In the genomic region with DNA sequence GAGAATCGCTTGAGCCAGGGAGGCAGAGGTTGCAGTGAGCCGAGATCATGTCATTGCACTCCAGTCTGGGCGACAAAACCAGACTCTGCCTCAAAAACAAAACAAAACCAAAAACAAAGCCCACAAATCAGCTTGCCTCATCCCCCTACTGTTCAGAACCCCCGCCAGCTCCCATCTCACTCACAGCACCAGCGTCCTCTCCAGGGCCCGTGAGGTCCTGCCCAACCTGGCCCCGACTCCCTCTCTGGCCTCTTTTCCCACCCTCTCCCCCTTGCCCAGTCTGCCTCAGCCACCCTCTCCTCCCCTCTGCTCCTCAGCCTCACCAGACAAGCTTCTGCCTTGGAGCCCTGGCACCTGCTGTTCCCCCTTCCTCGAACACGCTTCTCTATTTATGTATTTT, we compare ENCODE assay signal across 18 cellular contexts. TPM values are rescaled to one million over a fixed set of nuclear protein-coding genes. Genes with fewer than 3 reads are reported as not detected.
A peak's percentile ranks its signal among the peaks of the same experiment; 100 is the strongest.
DNase-seq lines count a peak whose midpoint lies in the region; ATAC-seq, FAIRE-seq and TF ChIP-seq lines count a peak whose summit lies in the region.
"Had no signal": no experiment of that assay in that cellular context is flagged by ENCODE, and none has a peak within 500 bp of the region (broad histone marks: within the 10 kb centered on the region; RNA-seq: fewer than 3 reads in every experiment).

No MANE protein-coding gene starts in this region.

- no peaks in the 10 kb centered on the region for H3K36me3 Mint-ChIP-seq in endodermal cell (ENCODE audit: low read depth)
- no peaks in the 10 kb centered on the region for H3K36me3 Mint-ChIP-seq in natural killer cell

- no peak overlapping the region for H4K91ac ChIP-seq in IMR-90 (ENCODE audit: insufficient read depth, low read depth, low read length)
- H4K91ac ChIP-seq in neuronal stem cell (ENCODE audit: low read depth, low read length, poor library complexity), result no peak overlapping the region

- H3K4me3 ChIP-seq in IMR-90 (ENCODE audit: insufficient read depth, low read depth, low read length) (no peak overlapping the region), endodermal cell (ENCODE audit: low read length) (no peak overlapping the region), neuronal stem cell (ENCODE audit: low read length in 2 of 2) (no peak overlapping the region), stomach smooth muscle (ENCODE audit: low read length in 2 of 2) (no peak overlapping the region)
- H3K4me3 ChIP-seq: A549, BLaER1, GM12878, GM23248 had no signal

- no peak overlapping the region for H2BK120ac ChIP-seq in IMR-90 (ENCODE audit: low read depth, low read length)
- H2BK120ac ChIP-seq in neuronal stem cell (ENCODE audit: low read depth, low read length), result no peak overlapping the region

- H3K4me2 ChIP-seq in IMR-90 (ENCODE audit: low read depth, low read length) (no peak overlapping the region), neuronal stem cell (ENCODE audit: insufficient read depth, low read length, poor library complexity, severe bottlenecking) (no peak overlapping the region)
- H3K4me2 ChIP-seq: A549, BLaER1, KMS-11 had no signal

- H2AK5ac ChIP-seq in IMR-90 (ENCODE audit: low read depth, low read length) (no peak overlapping the region), neuronal stem cell (ENCODE audit: low read depth, low read length) (peak overlapping the region; percentile 89)

- H3K27me3 Mint-ChIP-seq in endodermal cell (ENCODE audit: insufficient read depth), result peaks cover 41% of the 10 kb centered on the region
- H3K27me3 Mint-ChIP-seq in natural killer cell (ENCODE audit: low read depth in 2 of 2), result peaks cover 45 to 56% of the 10 kb centered on the region in 2 donors

- H3K14ac ChIP-seq in IMR-90 (replicated peaks; ENCODE audit: low read depth, low read length) (no peak overlapping the region), neuronal stem cell (ENCODE audit: low read length) (no peak overlapping the region)

- H2AK9ac ChIP-seq in IMR-90 (replicated peaks; ENCODE audit: low read depth, low read length, poor library complexity), result no peak overlapping the region

- H3K27ac ChIP-seq in IMR-90 (ENCODE audit: insufficient read depth, low read length) (no peak overlapping the region), endodermal cell (ENCODE audit: low read depth, low read length) (no peak overlapping the region), neuronal stem cell (replicated peaks; ENCODE audit: low read length) (no peak overlapping the region), stomach smooth muscle (ENCODE audit: low read length) (peak overlapping the region; percentile 67)
- H3K27ac ChIP-seq: A549, BLaER1, GM23248, KMS-11 had no signal

- H3K4ac ChIP-seq in IMR-90 (ENCODE audit: low read depth, low read length) (no peak overlapping the region), neuronal stem cell (ENCODE audit: low read length) (no peak overlapping the region)

- H3K4me1 ChIP-seq in IMR-90 (ENCODE audit: control insufficient read depth, insufficient read depth, low read length) (no peaks in the 10 kb centered on the region), endodermal cell (ENCODE audit: control insufficient read depth, insufficient read depth, low read length) (no peaks in the 10 kb centered on the region), neuronal stem cell (ENCODE audit: control insufficient read depth in 2 of 2, insufficient read depth in 1 of 2, low read depth in 1 of 2, low read length in 2 of 2) (peaks cover 9 to 30% of the 10 kb centered on the region in 2 donors), stomach smooth muscle (ENCODE audit: control insufficient read depth, insufficient read depth, low read length) (peaks cover 38% of the 10 kb centered on the region)

- no peaks in the 10 kb centered on the region for H3K79me1 ChIP-seq in IMR-90 (ENCODE audit: low read depth in 1 of 2, low read length in 2 of 2)
- H3K79me1 ChIP-seq in neuronal stem cell (ENCODE audit: low read depth, low read length), result no peaks in the 10 kb centered on the region

- no peaks in the 10 kb centered on the region; the same call in 1 of the 2 replicates for H4K20me1 ChIP-seq in IMR-90 (ENCODE audit: insufficient read depth, low read length)

- POLR2A ChIA-PET in IMR-90 (lab: Charles Lee; ENCODE audit: unreplicated experiment), result interaction anchor here (0.5 kb wide), 1 partner anchor 13 kb away, joined by 3 read pairs; no protein-coding TSS in a partner anchor

- no peak overlapping the region for H4K5ac ChIP-seq in IMR-90 (ENCODE audit: low read depth, low read length)

- H3K9ac ChIP-seq in IMR-90 (ENCODE audit: low read depth, low read length), result no peak overlapping the region
- H3K9ac ChIP-seq in endodermal cell (ENCODE audit: extremely low read depth, low read length, poor library complexity, severe bottlenecking), result no peak overlapping the region
- peak overlapping the region; percentile 40 for H3K9ac ChIP-seq in neuronal stem cell (ENCODE audit: low read depth, low read length, poor library complexity)
- no peak overlapping the region for H3K9ac ChIP-seq in stomach smooth muscle (ENCODE audit: low read length in 2 of 2)
- H3K9ac ChIP-seq: BLaER1, GM23248, KMS-11 had no signal

- peaks cover 67% of the 10 kb centered on the region for H3K27me3 ChIP-seq in IMR-90 (ENCODE audit: control insufficient read depth, insufficient read depth, low read length)
- H3K27me3 ChIP-seq in endodermal cell (ENCODE audit: control insufficient read depth, insufficient read depth, low read length, poor library complexity, severe bottlenecking), result peaks cover 5% of the 10 kb centered on the region
- peaks cover 0 to 25% (median 3%) of the 10 kb centered on the region in 3 experiments for H3K27me3 ChIP-seq in neuronal stem cell (ENCODE audit: control insufficient read depth in 3 of 3, insufficient read depth in 3 of 3, low read depth in 1 of 3, low read length in 3 of 3)
- H3K27me3 ChIP-seq in stomach smooth muscle (ENCODE audit: control insufficient read depth in 1 of 2, insufficient read depth in 2 of 2, low read length in 2 of 2), result peaks cover 0 to 3% of the 10 kb centered on the region in 2 donors

- ATAC-seq in IMR-90 (ENCODE audit: low read depth) (no peak), natural killer cell (no peak)
- ATAC-seq: GM12878 had no signal

- no peak overlapping the region for H3K27ac Mint-ChIP-seq in endodermal cell
- H3K27ac Mint-ChIP-seq in natural killer cell, result no peak overlapping the region
- H3K27ac Mint-ChIP-seq: HFFc6 had no signal

- H3K9me3 Mint-ChIP-seq in endodermal cell, result no peaks in the 10 kb centered on the region
- H3K9me3 Mint-ChIP-seq in natural killer cell, result no peaks in the 10 kb centered on the region
- H3K9me3 Mint-ChIP-seq: HFFc6 had no signal

- H3K9me3 ChIP-seq in IMR-90 (ENCODE audit: control insufficient read depth, insufficient read depth, low read length) (peaks cover 5% of the 10 kb centered on the region; the same call in 1 of the 2 replicates), endodermal cell (ENCODE audit: control insufficient read depth, low read length) (no peaks in the 10 kb centered on the region), neuronal stem cell (replicated peaks in 1 of 2; ENCODE audit: control insufficient read depth in 2 of 2, insufficient read depth in 1 of 2, low read depth in 1 of 2, low read length in 2 of 2) (no peaks in the 10 kb centered on the region), stomach smooth muscle (ENCODE audit: control insufficient read depth in 2 of 2, low read length in 2 of 2) (no peaks in the 10 kb centered on the region)
- H3K9me3 ChIP-seq: A549, BLaER1 had no signal

- H3K36me3 ChIP-seq in IMR-90 (ENCODE audit: control insufficient read depth, insufficient read depth, low read length) (no peaks in the 10 kb centered on the region), endodermal cell (ENCODE audit: control insufficient read depth, insufficient read depth, low read length) (no peaks in the 10 kb centered on the region), neuronal stem cell (replicated peaks in 1 of 2; ENCODE audit: control insufficient read depth in 2 of 2, insufficient read depth in 2 of 2, low read length in 2 of 2) (no peaks in the 10 kb centered on the region), stomach smooth muscle (ENCODE audit: control insufficient read depth in 2 of 2, insufficient read depth in 2 of 2, low read length in 2 of 2) (peaks cover 3 to 5% of the 10 kb centered on the region in 2 donors)
- H3K36me3 ChIP-seq: BLaER1 had no signal

- FAIRE-seq in GM19239 (lab: Jason Lieb, UNC), result no peak
- FAIRE-seq: A549, GM12878, GM18507 had no signal

- no peak overlapping the region for H2BK20ac ChIP-seq in IMR-90 (ENCODE audit: low read depth, low read length)

- H3K56ac ChIP-seq in IMR-90 (ENCODE audit: extremely low read depth, insufficient read depth, low read length), result no peak overlapping the region

- H2BK5ac ChIP-seq in IMR-90 (ENCODE audit: low read depth, low read length, poor library complexity, severe bottlenecking) (no peak overlapping the region), neuronal stem cell (ENCODE audit: low read length) (no peak overlapping the region)

- H4K8ac ChIP-seq in IMR-90 (ENCODE audit: low read depth in 2 of 2, low read length in 2 of 2) (no peak overlapping the region), neuronal stem cell (ENCODE audit: low read depth, low read length) (no peak overlapping the region)

- dilution Hi-C loops in IMR-90 (cut with HindIII; ENCODE audit: low sequenced_read_pairs, unreplicated experiment), result no loop called here

- H2BK12ac ChIP-seq in neuronal stem cell (ENCODE audit: low read length), result no peak overlapping the region

- CTCF ChIA-PET in IMR-90 (lab: Yijun Ruan, JAX), result interaction anchor here (1.2 kb wide), 1 partner anchor 16 kb away, joined by 3 read pairs; the partner anchor contains the start of gene KPTN

- H2BK15ac ChIP-seq in IMR-90 (ENCODE audit: low read depth, low read length), result no peak overlapping the region
- peak overlapping the region; percentile 84 for H2BK15ac ChIP-seq in neuronal stem cell (ENCODE audit: low read length)

- H2AFZ ChIP-seq in IMR-90 (replicated peaks; ENCODE audit: low read length, poor library complexity) (peak overlapping the region; percentile 43), neuronal stem cell (ENCODE audit: low read length) (no peak overlapping the region)
- H2AFZ ChIP-seq: GM23248 had no signal

- WGBS in IMR-90 (ENCODE audit: extremely low coverage in 2 of 2, insufficient read length in 1 of 2), 2 experiments, result 33% methylated on average over 5 of the region's 9 CpGs; no CpG with 5 or more reads in 1 of the 2 experiments
- 48 to 73% methylated on average over 6 to 9 of the region's 9 CpGs for WGBS in endodermal cell (ENCODE audit: insufficient coverage in 1 of 2, insufficient read length in 1 of 2), 2 experiments
- no CpG with 5 or more reads among the region's 9 CpGs for WGBS in neuronal stem cell (ENCODE audit: extremely low coverage in 2 of 2, insufficient read length in 2 of 2, insufficient replicate concordance in 1 of 2), 2 donors

- intact Hi-C loops in IMR-90 (cut with micrococcal nuclease) (no loop called here), natural killer cell (cut with micrococcal nuclease) (no loop called here)

- no TSS peak for BruUV-seq in IMR-90 (replicated peaks; lab: Mats Ljungman, UMichigan)

- TF ChIP-seq CTCF in IMR-90 (conservative IDR thresholded peaks at IDR 0.05; ENCODE audit: low read depth, low read length), result no peak
- TF ChIP-seq CTCF in endodermal cell (conservative IDR thresholded peaks at IDR 0.05), result no peak
- no peak for TF ChIP-seq CTCF in natural killer cell (IDR thresholded peaks at IDR 0.05)

- H3K18ac ChIP-seq in IMR-90 (ENCODE audit: low read depth, low read length), result no peak overlapping the region
- peak overlapping the region; percentile 88 for H3K18ac ChIP-seq in neuronal stem cell (ENCODE audit: low read length)

- no peaks in the 10 kb centered on the region for H3K9me1 ChIP-seq in IMR-90 (ENCODE audit: insufficient read depth, low read length)

- DNase-seq in IMR-90, result no peak
- peak; percentile 65 for DNase-seq in endodermal cell
- DNase-seq in neuronal stem cell (ENCODE audit: low spot score), result no peak
- no peak for DNase-seq in natural killer cell
- DNase-seq in GM19239 (ENCODE audit: insufficient read length, low spot score), result no peak
- no peak for DNase-seq in germinal center (ENCODE audit: low spot score)
- DNase-seq in KG1 (lab: John Stamatoyannopoulos, UW), result no peak
- DNase-seq: AML-193, DMS 273 treated with DMSO at 0.1 percent for 48 hours, GM23248, HCEC 1CT, HFFc6 had no signal

- no peak for TF ChIP-seq POLR2A in IMR-90 (IDR thresholded peaks at IDR 0.05; ENCODE audit: low read depth, low read length)

- H3K4me3 Mint-ChIP-seq in endodermal cell (no peak overlapping the region), natural killer cell (no peak overlapping the region)
- H3K4me3 Mint-ChIP-seq: HFFc6 had no signal

- in situ Hi-C loops in IMR-90 (cut with MboI; ENCODE audit: low sequenced_read_pairs), result no loop called here

- no peak for TF ChIP-seq RAD21 in IMR-90 (IDR thresholded peaks at IDR 0.05; ENCODE audit: low read length)

- H3K23ac ChIP-seq in IMR-90 (ENCODE audit: low read depth, low read length) (no peak overlapping the region), neuronal stem cell (ENCODE audit: low read depth, low read length, poor library complexity) (peak overlapping the region; percentile 50)

- H3K4me1 Mint-ChIP-seq in endodermal cell (peaks cover 15% of the 10 kb centered on the region), natural killer cell (peaks cover 0 to 10% of the 10 kb centered on the region in 2 donors)

RNA-seq across cellular contexts. Expression of gene SLC8A2, which starts 3.8 kb away (rescaled TPM):
- total RNA-seq in IMR-90 (2012; rRNA removed) (not detected in 2 replicates), endodermal cell (1 to 10 TPM; 2.5 to 3.6 TPM), natural killer cell (under 1 TPM in 1 of 3 donors, not detected in 2; 0.20 TPM)
- polyA plus RNA-seq in IMR-90 (2012; rRNA removed), result 0.05 and 0.10 TPM in 2 replicates
- polyA plus RNA-seq in IMR-90 (2012; cell fraction: cytosol; rRNA removed), result 0.14 TPM in 1 of 2 replicates, not detected in the other
- polyA plus RNA-seq in IMR-90 (2012; cell fraction: nucleus; rRNA removed; ENCODE audit: low replicate concordance), result 0.32 and 0.45 TPM in 2 replicates
- 4.1 TPM for polyA plus RNA-seq in endodermal cell (2013, experiment 1 of 2)
- 2.6 TPM for polyA plus RNA-seq in endodermal cell (2013, experiment 2 of 2)
- polyA plus RNA-seq in neuronal stem cell (2013, experiment 1 of 2), result 4.7 TPM
- 5.5 TPM for polyA plus RNA-seq in neuronal stem cell (2013, experiment 2 of 2)
- total RNA-seq: GM12878, GM23248, HFFc6 had no signal
- polyA plus RNA-seq: GM12878, GM23248 had no signal

RNA-seq across cellular contexts. Expression of gene KPTN, which starts 16.1 kb away (rescaled TPM):
- total RNA-seq in IMR-90 (2012; rRNA removed) (3.9 and 4.1 TPM in 2 replicates), endodermal cell (10 to 100 TPM; 14.7 to 22.9 TPM), natural killer cell (1 to 10 TPM; 3.0 to 4.2 (median 3.6) TPM)
- polyA plus RNA-seq in IMR-90 (2012; rRNA removed), result 13.5 and 15.4 TPM in 2 replicates
- 8.7 and 12.4 TPM in 2 replicates for polyA plus RNA-seq in IMR-90 (2012; cell fraction: cytosol; rRNA removed)
- polyA plus RNA-seq in IMR-90 (2012; cell fraction: nucleus; rRNA removed; ENCODE audit: low replicate concordance), result 32.1 and 54.1 TPM in 2 replicates
- 21.8 TPM for polyA plus RNA-seq in endodermal cell (2013, experiment 1 of 2)
- 15.8 TPM for polyA plus RNA-seq in endodermal cell (2013, experiment 2 of 2)
- 17.3 TPM for polyA plus RNA-seq in neuronal stem cell (2013, experiment 1 of 2)
- 17.4 TPM for polyA plus RNA-seq in neuronal stem cell (2013, experiment 2 of 2)

RNA-seq across cellular contexts. Expression of gene NAPA, which starts 46.9 kb away (rescaled TPM):
- total RNA-seq in IMR-90 (2012; rRNA removed) (51.7 and 76.4 TPM in 2 replicates), endodermal cell (10 to 100 TPM; 66.0 to 73.9 TPM), natural killer cell (100 to 1,000 TPM; 192 to 215 (median 192) TPM)
- polyA plus RNA-seq in IMR-90 (2012; rRNA removed), result 126 and 139 TPM in 2 replicates
- polyA plus RNA-seq in IMR-90 (2012; cell fraction: cytosol; rRNA removed), result 107 and 159 TPM in 2 replicates
- polyA plus RNA-seq in IMR-90 (2012; cell fraction: nucleus; rRNA removed; ENCODE audit: low replicate concordance), result 81.6 and 139 TPM in 2 replicates
- 65.0 TPM for polyA plus RNA-seq in endodermal cell (2013, experiment 1 of 2)
- 52.9 TPM for polyA plus RNA-seq in endodermal cell (2013, experiment 2 of 2)
- 50.2 TPM for polyA plus RNA-seq in neuronal stem cell (2013, experiment 1 of 2)
- 49.4 TPM for polyA plus RNA-seq in neuronal stem cell (2013, experiment 2 of 2)

RNA-seq across cellular contexts. Expression of gene MEIS3, which starts 48.6 kb away (rescaled TPM):
- total RNA-seq in IMR-90 (2012; rRNA removed) (28.3 and 32.4 TPM in 2 replicates), endodermal cell (100 to 1,000 TPM in 1 of 2 donors, 10 to 100 TPM in 1; 47.7 to 132 TPM), natural killer cell (not detected)
- 33.0 TPM in 2 replicates for polyA plus RNA-seq in IMR-90 (2012; rRNA removed)
- 33.1 and 39.8 TPM in 2 replicates for polyA plus RNA-seq in IMR-90 (2012; cell fraction: cytosol; rRNA removed)
- 97.7 and 112 TPM in 2 replicates for polyA plus RNA-seq in IMR-90 (2012; cell fraction: nucleus; rRNA removed; ENCODE audit: low replicate concordance)
- 150 TPM for polyA plus RNA-seq in endodermal cell (2013, experiment 1 of 2)
- 154 TPM for polyA plus RNA-seq in endodermal cell (2013, experiment 2 of 2)
- 110 TPM for polyA plus RNA-seq in neuronal stem cell (2013, experiment 1 of 2)
- 102 TPM for polyA plus RNA-seq in neuronal stem cell (2013, experiment 2 of 2)
- total RNA-seq: GM12878 had no signal
